22 cellular contexts compared by ENCODE assay signal in the genomic region with DNA sequence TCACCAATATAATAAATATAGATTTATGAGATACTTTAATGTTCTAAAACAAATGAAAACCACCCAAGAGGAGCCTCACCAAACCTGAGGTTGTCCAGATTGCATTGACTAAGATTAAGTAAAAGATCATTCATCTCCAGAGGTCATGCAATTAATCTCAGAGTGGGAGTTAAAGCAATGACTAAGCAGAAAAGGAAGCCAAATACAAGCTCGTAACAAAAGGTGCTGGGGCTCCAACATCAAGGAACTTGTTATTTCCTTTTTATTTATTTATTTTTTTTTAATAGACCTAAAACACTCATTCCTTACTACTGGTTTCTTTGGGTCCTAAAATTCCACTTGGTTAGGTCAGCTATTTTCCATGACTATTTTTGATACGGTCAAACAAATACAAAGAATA.
DNase-seq lines count a peak whose midpoint lies in the region; ATAC-seq and TF ChIP-seq lines count a peak whose summit lies in the region.
"Had no signal": no experiment of that assay in that cellular context is flagged by ENCODE, and none has a peak within 500 bp of the region (broad histone marks: within the 10 kb centered on the region; RNA-seq: fewer than 3 reads in every experiment).

No MANE protein-coding gene starts in this region.

- H3K9me3 ChIP-seq in adipocyte (ENCODE audit: control insufficient read depth, low read length) (no peaks in the 10 kb centered on the region), subcutaneous abdominal adipose tissue (ENCODE audit: control insufficient read depth in 5 of 5, low read length in 5 of 5) (no peaks in the 10 kb centered on the region)
- H3K9me3 ChIP-seq: lower lobe of right lung, upper lobe of right lung had no signal

- TF ChIP-seq CTCF in foreskin fibroblast (IDR thresholded peaks at IDR 0.05; ENCODE audit: low read depth, low read length) (no peak), GM10266 (IDR thresholded peaks at IDR 0.05; ENCODE audit: control insufficient read depth, insufficient read depth, low read depth, missing control alignments) (no peak)

- no peak for ATAC-seq in GM21576 (IDR thresholded peaks at IDR 0.05; ENCODE audit: unreplicated experiment)
- ATAC-seq: CD8-positive, alpha-beta T cell had no signal

- H3K9me3 Mint-ChIP-seq in T-helper 2 cell treated with Interferon-gamma antibody and Interleukin-4, amounts not matched to agents 5 μg/mL and 100 μg/mL, for 36 hours = no peaks in the 10 kb centered on the region
- H3K9me3 Mint-ChIP-seq: CD8-positive, alpha-beta T cell had no signal

- H3K9ac ChIP-seq in adipocyte (ENCODE audit: low read length) (no peak overlapping the region), subcutaneous abdominal adipose tissue (ENCODE audit: low read length in 5 of 5) (no peak overlapping the region)

- H3K36me3 ChIP-seq in adipocyte (ENCODE audit: control insufficient read depth, insufficient read depth, low read length, severe bottlenecking) (no peaks in the 10 kb centered on the region), subcutaneous abdominal adipose tissue (ENCODE audit: control insufficient read depth in 5 of 5, insufficient read depth in 5 of 5, low read length in 5 of 5) (no peaks in the 10 kb centered on the region)
- H3K36me3 ChIP-seq: lower lobe of right lung, upper lobe of right lung had no signal

- peaks cover 2% of the 10 kb centered on the region for H3K27me3 Mint-ChIP-seq in T-helper 2 cell treated with Interferon-gamma antibody and Interleukin-4, amounts not matched to agents 5 μg/mL and 100 μg/mL, for 36 hours (ENCODE audit: low read depth)

- no peak overlapping the region for H3K27ac Mint-ChIP-seq in T-helper 2 cell treated with Interferon-gamma antibody and Interleukin-4, amounts not matched to agents 5 μg/mL and 100 μg/mL, for 36 hours
- H3K27ac Mint-ChIP-seq: CD8-positive, alpha-beta T cell; nephron progenitor cell had no signal

- no peak overlapping the region for H3K4me3 Mint-ChIP-seq in T-helper 2 cell treated with Interferon-gamma antibody and Interleukin-4, amounts not matched to agents 5 μg/mL and 100 μg/mL, for 36 hours
- H3K4me3 Mint-ChIP-seq: CD8-positive, alpha-beta T cell; nephron progenitor cell had no signal

- peaks cover 35% of the 10 kb centered on the region for H3K4me1 ChIP-seq in adipocyte (ENCODE audit: control insufficient read depth, insufficient read depth, low read length)
- H3K4me1 ChIP-seq in subcutaneous abdominal adipose tissue (ENCODE audit: control insufficient read depth in 5 of 5, insufficient read depth in 5 of 5, low read length in 5 of 5) = peaks cover 5 to 19% (median 15%) of the 10 kb centered on the region in 5 donors
- H3K4me1 ChIP-seq: lower lobe of right lung, upper lobe of right lung had no signal

- peak overlapping the region; percentile 79 for H3K27ac ChIP-seq in subcutaneous abdominal adipose tissue (ENCODE audit: low read depth, low read length)
- H3K27ac ChIP-seq: coronary artery, lower lobe of right lung, RWPE1, upper lobe of right lung had no signal

- DNase-seq in NOMO-1 treated with DMSO at 0.1 percent for 48 hours (lab: John Stamatoyannopoulos, UW; ENCODE audit: unreplicated experiment) (peak; percentile 12), NOMO-1 treated with dmso at 0.1 percent for 144 hours (lab: John Stamatoyannopoulos, UW; ENCODE audit: unreplicated experiment) (no peak), adipocyte (ENCODE audit: low read depth) (no peak), foreskin fibroblast (peak; percentile 56 to 69), GM10266 (ENCODE audit: extremely low spot score) (no peak)
- DNase-seq in T-helper 2 cell treated with Interferon-gamma antibody and Interleukin-4, amounts not matched to agents 5 μg/mL and 100 μg/mL, for 36 hours (ENCODE audit: low spot score) = no peak
- DNase-seq: ACHN; activated CD4-positive, alpha-beta T cell treated with anti-CD3 and anti-CD28 coated beads, Interleukin-2, amount 50 U/mL, for 4 hours; activated naive CD4-positive, alpha-beta T cell treated with Interleukin-2 at 50 U/mL for 16 hours; activated T-cell treated with anti-CD3 and anti-CD28 coated beads for 4 hours; CD8-positive, alpha-beta T cell; head of caudate nucleus; lower lobe of right lung; NCI-H1048; NCI-H774; nephron progenitor cell; stimulated activated naive CD4-positive, alpha-beta T cell treated with Interleukin-2 at 50 U/mL for 16 hours; upper lobe of right lung had no signal

- H3K27me3 ChIP-seq in adipocyte (replicated peaks; ENCODE audit: control insufficient read depth, insufficient read depth, low read length) (no peaks in the 10 kb centered on the region), subcutaneous abdominal adipose tissue (ENCODE audit: control insufficient read depth in 5 of 5, insufficient read depth in 4 of 5, low read length in 5 of 5) (no peaks in the 10 kb centered on the region)
- H3K27me3 ChIP-seq: upper lobe of right lung had no signal

- H3K36me3 Mint-ChIP-seq in T-helper 2 cell treated with Interferon-gamma antibody and Interleukin-4, amounts not matched to agents 5 μg/mL and 100 μg/mL, for 36 hours (ENCODE audit: low read depth) = no peaks in the 10 kb centered on the region
- H3K36me3 Mint-ChIP-seq: CD8-positive, alpha-beta T cell had no signal

- peak overlapping the region; percentile 30 for H3K4me3 ChIP-seq in adipocyte (ENCODE audit: low read length)
- no peak overlapping the region for H3K4me3 ChIP-seq in foreskin fibroblast (ENCODE audit: low read depth in 1 of 2, low read length in 2 of 2)
- no peak overlapping the region for H3K4me3 ChIP-seq in subcutaneous abdominal adipose tissue (ENCODE audit: low read depth in 1 of 5, low read length in 5 of 5)
- H3K4me3 ChIP-seq: coronary artery, lower lobe of right lung, upper lobe of right lung had no signal

- H3K4me1 Mint-ChIP-seq in T-helper 2 cell treated with Interferon-gamma antibody and Interleukin-4, amounts not matched to agents 5 μg/mL and 100 μg/mL, for 36 hours (ENCODE audit: low read depth) = no peaks in the 10 kb centered on the region

Comparison
In these comparisons a context has a peak if more than half of its experiments do, and no peak if none do; other contexts are left out.
1. DNase-seq: peak in NOMO-1 treated with DMSO at 0.1 percent for 48 hours (single experiment) and foreskin fibroblast (2 of 2); none in NOMO-1 treated with dmso at 0.1 percent for 144 hours (single experiment), adipocyte (single experiment), GM10266 (single experiment) and T-helper 2 cell treated with Interferon-gamma antibody and Interleukin-4, amounts not matched to agents 5 μg/mL and 100 μg/mL, for 36 hours (single experiment).